15 cellular contexts compared by ENCODE assay signal in the genomic region with DNA sequence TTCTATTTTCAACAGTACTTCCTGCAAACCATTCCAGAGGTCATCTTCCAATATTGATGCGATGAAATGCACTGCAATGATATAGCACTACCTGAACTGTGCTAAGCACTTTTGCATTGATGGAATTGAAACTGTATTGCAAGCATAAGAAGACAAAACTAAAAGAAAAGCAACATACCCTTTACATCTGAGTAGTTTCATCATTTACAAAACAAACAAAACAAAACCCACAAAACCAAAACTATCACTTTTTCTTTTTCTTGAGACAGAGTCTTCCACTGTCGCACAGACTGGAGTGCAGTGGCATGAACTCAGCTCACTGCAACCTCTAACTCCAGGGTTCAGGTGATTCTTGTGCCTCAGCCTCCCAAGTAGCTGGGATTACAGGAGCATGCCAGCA.
"Had no signal": no experiment of that assay in that cellular context is flagged by ENCODE, and none has a peak within 500 bp of the region (broad histone marks: within the 10 kb centered on the region; RNA-seq: fewer than 3 reads in every experiment).

No MANE protein-coding gene starts in this region.

- H3K27me3 ChIP-seq: body of pancreas, esophagus squamous epithelium, neutrophil had no signal

- H3K4me3 ChIP-seq: body of pancreas, esophagus squamous epithelium had no signal

- DNase-seq: activated CD4-positive, alpha-beta memory T cell treated with anti-CD3 and anti-CD28 coated beads, Interleukin-2, amount 10 ng/mL, durations not matched to agents 7 days and 5 days; activated T-cell treated with anti-CD3 and anti-CD28 coated beads, Interleukin-2, amount 50 U/mL, for 24 hours; body of pancreas; caudate nucleus; cortex of kidney; effector CD4-positive, alpha-beta T cell; esophagus squamous epithelium; left ventricle myocardium superior; mesenchymal stem cell; natural killer cell; stimulated activated CD4-positive, alpha-beta T cell treated with anti-CD3 and anti-CD28 coated beads, Interleukin-1b, Interleukin-23, amount 100 ng/mL, for 48 hours; T1000 had no signal

- ATAC-seq: body of pancreas; left ventricle myocardium superior; natural killer cell; stimulated activated effector memory CD8-positive, alpha-beta T cell treated with anti-CD3 and anti-CD28 coated beads, Interleukin-12 subunit alpha, Interleukin-12 subunit beta, amount 100 ng/mL, for 72 hours had no signal

- H3K9me3 ChIP-seq: body of pancreas, esophagus squamous epithelium, neutrophil had no signal

- H3K27ac ChIP-seq: neutrophil had no signal

- H3K36me3 ChIP-seq: esophagus squamous epithelium, neutrophil had no signal

- H3K9ac ChIP-seq: parathyroid adenoma had no signal
